ENCODE assay signal across 1 cellular context in genomic region chr9:129336601-129337286, GRCh38.
A peak's percentile ranks its signal among the peaks of the same experiment; 100 is the strongest.
TF ChIP-seq lines count a peak whose summit lies in the region.

No MANE protein-coding gene starts in this region.

TF ChIP-seq in K562, 482 proteins besides CTCF, POLR2A, EP300 and RAD21 (continued from another document and continues in another):
- TF ChIP-seq ZBTB12 (CRISPR knock-in tag; IDR thresholded peaks at IDR 0.05) (no peak), NFIX (CRISPR knock-in tag; IDR thresholded peaks at IDR 0.05; ENCODE audit: low read depth) (no peak), CLOCK (CRISPR knock-in tag; IDR thresholded peaks at IDR 0.05; ENCODE audit: borderline replicate concordance) (no peak), ZNF764 (CRISPR knock-in tag; IDR thresholded peaks at IDR 0.05; ENCODE audit: low read depth) (no peak), CREBBP (IDR thresholded peaks at IDR 0.05; ENCODE audit: low read depth, low read length) (no peak), POLR3G (IDR thresholded peaks at IDR 0.05; ENCODE audit: extremely low read depth, insufficient read length, insufficient replicate concordance) (no peak), YY1 (IDR thresholded peaks at IDR 0.05; ENCODE audit: borderline replicate concordance in 1 of 3, control insufficient read depth in 1 of 3, extremely low read depth in 1 of 3, insufficient read depth in 3 of 3, insufficient read length in 1 of 3, insufficient replicate concordance in 2 of 3, low read depth in 1 of 3, low read length in 2 of 3) (peak in 1 of 3 experiments; percentile 21), CGGBP1 (CRISPR knock-in tag; IDR thresholded peaks at IDR 0.05) (no peak), POLR2G (IDR thresholded peaks at IDR 0.05; ENCODE audit: low read depth, low read length) (0 out of 2 replicates have a peak, but pooled peaks have one; percentile 43), MGA (IDR thresholded peaks at IDR 0.05) (peak; percentile 41; the same call in 1 of the 2 replicates), CBFA2T2 (conservative IDR thresholded peaks at IDR 0.05) (no peak), ZNF263 (CRISPR knock-in tag; IDR thresholded peaks at IDR 0.05; ENCODE audit: borderline replicate concordance) (no peak), PPARD (CRISPR knock-in tag; IDR thresholded peaks at IDR 0.05) (no peak), MCM2 (IDR thresholded peaks at IDR 0.05; ENCODE audit: low read depth) (no peak), MAFK (IDR thresholded peaks at IDR 0.05; ENCODE audit: low read length) (no peak), THAP7 (CRISPR knock-in tag; IDR thresholded peaks at IDR 0.05) (no peak), CEBPB (tag; IDR thresholded peaks at IDR 0.05) (no peak), GABPB1 (CRISPR knock-in tag; IDR thresholded peaks at IDR 0.05) (no peak), NR3C1 (CRISPR knock-in tag; IDR thresholded peaks at IDR 0.05) (no peak), ZBTB33 (CRISPR knock-in tag; IDR thresholded peaks at IDR 0.05) (no peak), ZNF445 (CRISPR knock-in tag; IDR thresholded peaks at IDR 0.05; ENCODE audit: low read depth) (no peak), E2F6 (IDR thresholded peaks at IDR 0.05; ENCODE audit: borderline replicate concordance in 1 of 2, extremely low read depth in 1 of 2, insufficient read depth in 1 of 2, insufficient read length in 1 of 2, low read depth in 1 of 2, low read length in 1 of 2, poor library complexity in 1 of 2, severe bottlenecking in 1 of 2) (peak in 1 of 2 experiments; percentile 78), POLR2AphosphoS2 (IDR thresholded peaks at IDR 0.05; ENCODE audit: low read length) (no peak), MYBL2 (IDR thresholded peaks at IDR 0.05; ENCODE audit: low read depth) (no peak), MYBL2 (CRISPR knock-in tag; IDR thresholded peaks at IDR 0.05; ENCODE audit: borderline replicate concordance) (no peak), PKNOX1 (IDR thresholded peaks at IDR 0.05) (no peak), TCF15 (CRISPR knock-in tag; IDR thresholded peaks at IDR 0.05) (no peak)
